Comparison of ENCODE assay signal across 1 cellular context in the genomic region with DNA sequence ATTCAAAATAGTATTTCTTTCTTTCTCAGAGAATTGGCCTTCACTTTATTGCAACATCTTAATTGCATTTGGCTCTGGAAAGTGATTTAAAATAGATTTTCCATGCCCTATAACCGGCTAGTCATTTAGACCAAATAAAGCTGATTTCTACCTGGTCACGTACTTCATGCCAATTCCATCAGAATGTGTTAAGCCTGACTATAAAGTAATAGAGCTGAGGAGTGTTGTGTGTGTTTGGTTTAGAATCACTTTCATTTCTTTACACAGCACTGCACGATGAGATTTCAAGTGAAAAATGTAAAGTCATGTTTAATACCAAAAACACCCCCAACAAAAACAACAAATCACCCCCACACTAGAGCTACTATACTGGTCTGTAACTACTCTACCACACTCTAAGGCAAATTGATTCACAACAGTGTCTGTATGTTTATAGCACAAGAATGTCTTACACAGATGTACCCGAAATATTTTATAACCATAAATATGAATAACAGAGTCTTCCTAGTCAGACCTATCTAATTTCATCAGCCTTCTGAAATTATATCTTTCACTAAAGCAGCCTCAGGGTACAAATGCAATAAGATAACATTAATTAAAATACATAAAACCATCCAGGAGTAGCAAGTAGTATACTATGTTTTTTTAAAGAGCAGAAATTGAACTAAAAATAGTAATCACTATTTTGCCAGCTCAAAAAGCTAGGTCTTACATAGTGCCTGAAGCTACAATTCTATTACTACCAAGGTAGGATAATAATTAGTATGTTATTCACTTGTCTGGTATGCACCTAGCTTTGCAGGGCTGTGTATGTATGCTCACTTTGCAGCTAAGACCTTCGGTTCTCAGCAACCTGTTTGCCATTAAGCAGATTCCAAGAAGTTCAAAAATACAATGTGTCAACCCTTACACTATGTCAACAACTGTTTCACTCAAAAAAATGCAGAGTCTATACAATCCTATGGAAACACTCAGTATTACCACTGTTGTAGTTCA.
TF ChIP-seq lines count a peak whose summit lies in the region.

No MANE protein-coding gene starts in this region.

TF ChIP-seq in A549, 52 proteins besides CTCF, POLR2A, EP300 and RAD21 (continued from another document):
- TF ChIP-seq, protein P1, sequence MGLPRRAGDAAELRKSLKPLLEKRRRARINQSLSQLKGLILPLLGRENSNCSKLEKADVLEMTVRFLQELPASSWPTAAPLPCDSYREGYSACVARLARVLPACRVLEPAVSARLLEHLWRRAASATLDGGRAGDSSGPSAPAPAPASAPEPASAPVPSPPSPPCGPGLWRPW (IDR thresholded peaks at IDR 0.05) = no peak
- TF ChIP-seq KDM5A (IDR thresholded peaks at IDR 0.05) (no peak), FOSL2 (IDR thresholded peaks at IDR 0.05) (no peak), FOSL2 (CRISPR knock-in tag; IDR thresholded peaks at IDR 0.05) (no peak), SMC3 (IDR thresholded peaks at IDR 0.05) (no peak), FOXS1 (CRISPR knock-in tag; IDR thresholded peaks at IDR 0.05) (no peak), CBX2 (IDR thresholded peaks at IDR 0.05; ENCODE audit: borderline replicate concordance, low read depth) (no peak), GATA3 (IDR thresholded peaks at IDR 0.05; ENCODE audit: borderline replicate concordance) (no peak), NR3C1 (IDR thresholded peaks at IDR 0.05) (no peak), HDAC2 (IDR thresholded peaks at IDR 0.05) (no peak), CHD4 (IDR thresholded peaks at IDR 0.05; ENCODE audit: borderline replicate concordance) (no peak), JUN (IDR thresholded peaks at IDR 0.05) (no peak), EHMT2 (IDR thresholded peaks at IDR 0.05; ENCODE audit: low read depth) (no peak)
- TF ChIP-seq, protein P2, sequence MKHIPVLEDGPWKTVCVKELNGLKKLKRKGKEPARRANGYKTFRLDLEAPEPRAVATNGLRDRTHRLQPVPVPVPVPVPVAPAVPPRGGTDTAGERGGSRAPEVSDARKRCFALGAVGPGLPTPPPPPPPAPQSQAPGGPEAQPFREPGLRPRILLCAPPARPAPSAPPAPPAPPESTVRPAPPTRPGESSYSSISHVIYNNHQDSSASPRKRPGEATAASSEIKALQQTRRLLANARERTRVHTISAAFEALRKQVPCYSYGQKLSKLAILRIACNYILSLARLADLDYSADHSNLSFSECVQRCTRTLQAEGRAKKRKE (CRISPR knock-in tag; IDR thresholded peaks at IDR 0.05; ENCODE audit: low read depth) = no peak
- TF ChIP-seq, protein P3, sequence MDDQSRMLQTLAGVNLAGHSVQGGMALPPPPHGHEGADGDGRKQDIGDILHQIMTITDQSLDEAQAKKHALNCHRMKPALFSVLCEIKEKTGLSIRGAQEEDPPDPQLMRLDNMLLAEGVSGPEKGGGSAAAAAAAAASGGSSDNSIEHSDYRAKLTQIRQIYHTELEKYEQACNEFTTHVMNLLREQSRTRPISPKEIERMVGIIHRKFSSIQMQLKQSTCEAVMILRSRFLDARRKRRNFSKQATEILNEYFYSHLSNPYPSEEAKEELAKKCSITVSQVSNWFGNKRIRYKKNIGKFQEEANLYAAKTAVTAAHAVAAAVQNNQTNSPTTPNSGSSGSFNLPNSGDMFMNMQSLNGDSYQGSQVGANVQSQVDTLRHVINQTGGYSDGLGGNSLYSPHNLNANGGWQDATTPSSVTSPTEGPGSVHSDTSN (IDR thresholded peaks at IDR 0.05) = no peak
